Comparison of ENCODE assay signal across 8 cellular contexts in the genomic region with DNA sequence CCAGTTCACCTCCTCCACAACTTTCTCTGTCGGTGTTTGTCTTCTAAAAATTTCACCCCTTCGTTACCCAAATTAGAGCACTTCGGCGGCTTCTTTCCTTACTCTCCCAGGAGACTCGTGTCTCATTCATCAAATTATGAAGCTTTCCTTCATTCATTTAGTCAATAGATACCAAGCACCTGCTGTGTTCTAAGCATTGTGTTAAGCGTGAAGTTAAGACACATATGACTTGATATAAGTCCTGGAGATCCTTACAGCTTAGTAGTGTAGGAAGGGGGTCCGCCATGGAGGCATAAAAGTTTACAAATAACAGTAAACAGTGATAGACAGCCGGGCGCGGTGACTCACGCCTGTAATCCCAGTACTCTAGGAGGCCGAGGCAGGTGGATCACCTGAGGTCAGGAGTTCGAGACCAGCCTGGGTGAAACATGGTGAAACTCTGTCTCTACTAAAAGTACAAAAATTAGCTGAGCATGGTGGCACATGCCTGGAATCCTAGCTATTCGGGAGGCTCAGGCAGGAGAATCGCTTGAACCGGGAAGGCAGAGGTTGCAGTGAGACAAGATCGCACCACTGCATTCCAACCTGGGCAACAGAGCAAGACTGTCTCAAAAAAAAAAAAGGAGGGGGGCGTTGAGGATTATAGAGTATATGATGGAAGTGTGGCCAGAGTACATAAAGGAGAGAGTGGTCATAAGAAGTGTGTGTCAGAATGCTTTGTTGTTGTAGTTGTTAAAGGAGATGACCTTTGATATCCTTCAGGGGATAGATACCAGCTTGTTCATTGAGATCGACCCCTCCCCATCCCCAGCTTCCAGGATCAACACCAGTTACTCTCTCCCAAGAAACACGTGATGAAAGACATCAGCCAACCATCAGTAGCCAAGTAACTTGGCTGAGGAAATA. TPM values are rescaled to one million over a fixed set of nuclear protein-coding genes. Genes with fewer than 3 reads are reported as not detected.
DNase-seq lines count a peak whose midpoint lies in the region; ATAC-seq and TF ChIP-seq lines count a peak whose summit lies in the region.

No MANE protein-coding gene starts in this region.

- TF ChIP-seq CTCF in Panc1 (IDR thresholded peaks at IDR 0.05), result no peak
- TF ChIP-seq CTCF in epithelial cell of proximal tubule (conservative IDR thresholded peaks at IDR 0.05; ENCODE audit: low read depth, low read length), result no peak
- TF ChIP-seq CTCF in progenitor cell of endocrine pancreas (IDR thresholded peaks at IDR 0.05; ENCODE audit: unreplicated experiment), result no peak
- no peak for TF ChIP-seq CTCF in GM20000 (IDR thresholded peaks at IDR 0.05; ENCODE audit: extremely low read depth, missing control alignments)

- H3K4me1 ChIP-seq in ES-I3 (ENCODE audit: insufficient read depth, low read length) (peaks cover 5% of the 10 kb centered on the region; the same call in 1 of the 2 replicates), Panc1 (ENCODE audit: control insufficient read depth, insufficient read depth, low read length) (peaks cover 11% of the 10 kb centered on the region)

- peak overlapping the region; percentile 89 for H3K4me3 Mint-ChIP-seq in progenitor cell of endocrine pancreas (ENCODE audit: low read depth)

- no peaks in the 10 kb centered on the region for H3K27me3 ChIP-seq in Panc1 (ENCODE audit: control insufficient read depth, insufficient read depth, low read length)

- no TSS peak for BruUV-seq in Panc1 (replicated peaks; lab: Mats Ljungman, UMichigan)

- peak overlapping the region; percentile 82; the same call in 1 of the 2 replicates for H3K9ac ChIP-seq in ES-I3 (ENCODE audit: low read depth, low read length)

- in situ Hi-C loops in Panc1 (cut with HindIII; ENCODE audit: low pct_unique_long_range_greater_than_20kb, low sequenced_read_pairs), result no loop called here

- intact Hi-C loops in Panc1 (cut with micrococcal nuclease; ENCODE audit: unreplicated experiment), result no loop called here

- H3K27ac Mint-ChIP-seq in progenitor cell of endocrine pancreas, result peak overlapping the region; percentile 93

- peaks cover 20% of the 10 kb centered on the region for H3K4me1 Mint-ChIP-seq in progenitor cell of endocrine pancreas (ENCODE audit: low read depth)

- no peak for DNase-seq in Panc1 (ENCODE audit: low read depth, low spot score)
- no peak for DNase-seq in epithelial cell of proximal tubule (ENCODE audit: low read depth)
- no peak for DNase-seq in progenitor cell of endocrine pancreas (ENCODE audit: low spot score, unreplicated experiment)
- no peak for DNase-seq in iPS-NIHi7 (ENCODE audit: extremely low spot score)
- DNase-seq in GM20000 (ENCODE audit: low spot score), result no peak
- no peak for DNase-seq in nucleus accumbens (lab: John Stamatoyannopoulos, UW)

- H3K4me3 ChIP-seq in Panc1 (ENCODE audit: low read depth in 2 of 2, low read length in 2 of 2) (peak overlapping the region; percentile 78 to 95), epithelial cell of proximal tubule (ENCODE audit: low read depth, low read length) (peak overlapping the region; percentile 80)

- H3K36me3 Mint-ChIP-seq in progenitor cell of endocrine pancreas (ENCODE audit: insufficient read depth), result no peaks in the 10 kb centered on the region

- H3K9me3 ChIP-seq in ES-I3 (ENCODE audit: control insufficient read depth, insufficient read depth, low read length) (no peaks in the 10 kb centered on the region), Panc1 (ENCODE audit: control insufficient read depth, insufficient read depth, low read depth, low read length) (no peaks in the 10 kb centered on the region)

- POLR2A ChIA-PET in Panc1 (lab: Charles Lee), result interaction anchor here (0.6 to 0.7 kb wide), 2 partner anchors 44 to 123 kb away, joined by 6 read pairs; no protein-coding TSS in a partner anchor

- peaks cover 7% of the 10 kb centered on the region for H3K27me3 Mint-ChIP-seq in progenitor cell of endocrine pancreas

- peak overlapping the region; percentile 92 for H3K27ac ChIP-seq in Panc1 (ENCODE audit: low read length)

- CTCF ChIA-PET in Panc1 (lab: Charles Lee), result interaction anchor here (0.5 to 0.7 kb wide), 3 partner anchors 114 to 556 kb away, joined by 4 to 9 read pairs (median 5); no protein-coding TSS in a partner anchor

- H3K9me3 Mint-ChIP-seq in progenitor cell of endocrine pancreas (ENCODE audit: low read depth), result no peaks in the 10 kb centered on the region

- no peaks in the 10 kb centered on the region for H3K36me3 ChIP-seq in ES-I3 (ENCODE audit: insufficient read depth, low read length)
- no peaks in the 10 kb centered on the region; the same call in 1 of the 2 replicates for H3K36me3 ChIP-seq in Panc1 (ENCODE audit: control insufficient read depth, insufficient read depth, low read length)

- peak; percentile 4; the same call in 1 of the 2 replicates for ATAC-seq in Panc1
- no peak for ATAC-seq in HG03442 (IDR thresholded peaks at IDR 0.05; ENCODE audit: unreplicated experiment)

RNA-seq across cellular contexts. Expression of a gene that starts 0.7 kb away (rescaled TPM):
- total RNA-seq in Panc1 (2021; ENCODE audit: unreplicated experiment), result 29.8 TPM
- polyA plus RNA-seq in Panc1 (2012; ENCODE audit: insufficient read length), result 17.5 TPM
- total RNA-seq in epithelial cell of proximal tubule, result 19.7 and 32.8 TPM in 2 replicates
- total RNA-seq in progenitor cell of endocrine pancreas, result 21.7 and 22.2 TPM in 2 replicates

RNA-seq across cellular contexts. Expression of a gene that starts 3.5 kb away (rescaled TPM):
- 17.5 TPM for total RNA-seq in Panc1 (2021; ENCODE audit: unreplicated experiment)
- 15.3 TPM for polyA plus RNA-seq in Panc1 (2012; ENCODE audit: insufficient read length)
- 10.1 and 17.9 TPM in 2 replicates for total RNA-seq in epithelial cell of proximal tubule
- 11.5 and 13.2 TPM in 2 replicates for total RNA-seq in progenitor cell of endocrine pancreas

RNA-seq across cellular contexts. Expression of a gene that starts 28.5 kb away (rescaled TPM):
- total RNA-seq in Panc1 (2021; ENCODE audit: unreplicated experiment) (28.9 TPM), epithelial cell of proximal tubule (23.9 and 31.3 TPM in 2 replicates), progenitor cell of endocrine pancreas (11.7 and 12.1 TPM in 2 replicates)
- 7.2 TPM for polyA plus RNA-seq in Panc1 (2012; ENCODE audit: insufficient read length)
